14 cellular contexts compared by ENCODE assay signal in the genomic region with DNA sequence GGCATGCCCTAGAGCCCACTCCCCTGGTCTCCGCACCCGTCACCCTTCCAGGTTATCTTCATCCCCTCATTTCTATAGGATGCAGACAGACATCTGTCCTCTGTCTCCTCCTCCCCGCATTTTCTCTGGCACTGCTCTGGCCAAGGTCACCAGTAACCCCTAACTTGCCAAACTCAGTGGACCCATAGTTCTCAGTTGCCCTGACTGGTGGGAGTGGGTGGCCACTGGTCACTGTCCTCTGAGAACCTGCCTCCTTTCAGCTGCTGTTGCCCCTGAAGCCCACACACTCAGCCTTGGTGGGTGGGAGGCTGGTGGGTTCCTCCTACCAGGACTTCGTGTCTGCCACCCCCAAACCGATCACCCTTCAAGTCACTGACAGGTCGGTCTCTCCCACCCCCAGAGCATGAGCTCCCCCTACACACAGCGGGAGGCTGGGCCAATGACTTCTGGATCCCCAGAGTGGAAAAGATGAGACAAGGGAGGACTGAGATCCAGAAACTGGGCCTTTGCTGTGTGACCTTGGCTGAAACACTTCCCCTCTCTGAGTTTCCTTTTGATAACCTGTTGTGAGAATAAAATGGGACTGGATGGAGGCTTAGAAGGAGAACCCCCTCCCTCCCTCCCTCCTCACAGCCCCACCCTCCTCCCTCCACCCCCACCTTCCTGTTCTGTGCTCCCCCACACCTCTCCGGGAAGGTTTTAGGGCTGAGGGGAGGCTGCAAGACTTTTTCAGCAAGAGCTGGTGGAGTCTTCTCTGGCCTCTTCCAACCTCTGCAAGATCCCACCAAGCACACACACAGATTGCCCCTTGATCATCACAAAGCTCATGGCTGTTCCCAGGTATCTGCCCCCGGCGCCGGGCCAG. TPM values are rescaled to one million over a fixed set of nuclear protein-coding genes. Genes with fewer than 3 reads are reported as not detected.
DNase-seq lines count a peak whose midpoint lies in the region; ATAC-seq and TF ChIP-seq lines count a peak whose summit lies in the region.
"Had no signal": no experiment of that assay in that cellular context is flagged by ENCODE, and none has a peak within 500 bp of the region (broad histone marks: within the 10 kb centered on the region; RNA-seq: fewer than 3 reads in every experiment).

No MANE protein-coding gene starts in this region.

- no peak overlapping the region for H3K4me3 Mint-ChIP-seq in activated CD4-positive, alpha-beta T cell treated with anti-CD3 and anti-CD28 coated beads, Interleukin-2, amount 10 ng/mL, durations not matched to agents 7 days and 5 days
- peak overlapping the region; percentile 25 for H3K4me3 Mint-ChIP-seq in activated CD8-positive, alpha-beta T cell treated with anti-CD3 and anti-CD28 coated beads for 36 hours

- H3K9me3 ChIP-seq in muscle layer of colon (ENCODE audit: low read length) (no peaks in the 10 kb centered on the region), thoracic aorta (no peaks in the 10 kb centered on the region), right atrium auricular region (no peaks in the 10 kb centered on the region)
- H3K9me3 ChIP-seq: A549 had no signal

- DNase-seq in activated CD4-positive, alpha-beta T cell treated with anti-CD3 and anti-CD28 coated beads, Interleukin-2, amount 10 ng/mL, durations not matched to agents 7 days and 5 days = no peak
- no peak for DNase-seq in activated CD4-positive, alpha-beta T cell treated with anti-CD3 and anti-CD28 coated beads, Interleukin-2, amount 50 U/mL, for 48 hours
- peak; percentile 67 for DNase-seq in activated CD8-positive, alpha-beta T cell treated with anti-CD3 and anti-CD28 coated beads for 36 hours
- DNase-seq in thoracic aorta (ENCODE audit: low spot score) (no peak), right atrium auricular region (ENCODE audit: low spot score) (no peak), kidney glomerular epithelial cell (lab: John Stamatoyannopoulos, UW) (no peak)
- DNase-seq: HCEC 1CT had no signal

- H3K4me3 ChIP-seq in muscle layer of colon (ENCODE audit: low read depth in 1 of 2, low read length in 2 of 2) (no peak overlapping the region), thoracic aorta (no peak overlapping the region), right atrium auricular region (no peak overlapping the region)
- H3K4me3 ChIP-seq: A549 had no signal

- POLR2A ChIA-PET in activated CD4-positive, alpha-beta T cell treated with anti-CD3 and anti-CD28 coated beads, Interleukin-2, amount 10 ng/mL, durations not matched to agents 7 days and 5 days (lab: Charles Lee) = no interaction called here
- POLR2A ChIA-PET in activated CD8-positive, alpha-beta T cell treated with anti-CD3 and anti-CD28 coated beads for 36 hours (lab: Charles Lee) = interaction anchor here (0.6 to 22.8 kb wide), 6 partner anchors 14 to 63 kb away, joined by 3 to 294 read pairs (median 4); partner anchors contain the start of genes PDLIM7 and PRR7

- peak overlapping the region; percentile 55 for H3K27ac ChIP-seq in muscle layer of colon (ENCODE audit: low read depth, low read length)
- H3K27ac ChIP-seq in thoracic aorta = peak overlapping the region; percentile 20 to 72
- H3K27ac ChIP-seq in right atrium auricular region = no peak overlapping the region
- H3K27ac ChIP-seq: epithelial cell of prostate had no signal

- H3K36me3 Mint-ChIP-seq in activated CD4-positive, alpha-beta T cell treated with anti-CD3 and anti-CD28 coated beads, Interleukin-2, amount 10 ng/mL, durations not matched to agents 7 days and 5 days (ENCODE audit: low read depth) = peaks cover 2% of the 10 kb centered on the region
- H3K36me3 Mint-ChIP-seq in activated CD8-positive, alpha-beta T cell treated with anti-CD3 and anti-CD28 coated beads for 36 hours (ENCODE audit: low read depth) = peaks cover 19% of the 10 kb centered on the region

- H3K27me3 ChIP-seq in muscle layer of colon (ENCODE audit: control insufficient read depth in 1 of 2, insufficient read depth in 2 of 2, low read length in 2 of 2) (no peaks in the 10 kb centered on the region), thoracic aorta (replicated peaks; ENCODE audit: insufficient read depth) (no peaks in the 10 kb centered on the region), right atrium auricular region (peaks cover 0 to 5% of the 10 kb centered on the region in 2 donors)

- ATAC-seq in activated CD8-positive, alpha-beta T cell treated with anti-CD3 and anti-CD28 coated beads for 36 hours = peak; percentile 8
- no peak for ATAC-seq in thoracic aorta (ENCODE audit: insufficient number of reproducible peaks, low FRiP score, low read depth)
- ATAC-seq in GM21619 (IDR thresholded peaks at IDR 0.05; ENCODE audit: unreplicated experiment) = no peak
- ATAC-seq: activated CD4-positive, CD25-positive, alpha-beta regulatory T cell treated with anti-CD3 and anti-CD28 coated beads, Interleukin-2, amount 50 U/mL, for 24 hours; left colon; SK-N-SH treated with all-trans-retinoic acid at 6 μM for 48 hours had no signal

- H3K27ac Mint-ChIP-seq in activated CD4-positive, alpha-beta T cell treated with anti-CD3 and anti-CD28 coated beads, Interleukin-2, amount 10 ng/mL, durations not matched to agents 7 days and 5 days = peak overlapping the region; percentile 58
- H3K27ac Mint-ChIP-seq in activated CD8-positive, alpha-beta T cell treated with anti-CD3 and anti-CD28 coated beads for 36 hours = peak overlapping the region; percentile 82

- CTCF ChIA-PET in activated CD4-positive, alpha-beta T cell treated with anti-CD3 and anti-CD28 coated beads, Interleukin-2, amount 10 ng/mL, durations not matched to agents 7 days and 5 days (lab: Charles Lee) = interaction anchor here (0.7 to 46.8 kb wide), 8 partner anchors 12 to 67 kb away, joined by 3 to 1643 read pairs (median 4); partner anchors contain the start of genes F12, GRK6, PFN3 and SLC34A1
- CTCF ChIA-PET in activated CD8-positive, alpha-beta T cell treated with anti-CD3 and anti-CD28 coated beads for 36 hours (lab: Charles Lee) = interaction anchor here (1.0 to 6.5 kb wide), 10 partner anchors 13 to 166 kb away, joined by 4 to 48 read pairs (median 8); no protein-coding TSS in a partner anchor

- H3K27me3 Mint-ChIP-seq in activated CD4-positive, alpha-beta T cell treated with anti-CD3 and anti-CD28 coated beads, Interleukin-2, amount 10 ng/mL, durations not matched to agents 7 days and 5 days = peaks cover 13% of the 10 kb centered on the region
- H3K27me3 Mint-ChIP-seq in activated CD8-positive, alpha-beta T cell treated with anti-CD3 and anti-CD28 coated beads for 36 hours = no peaks in the 10 kb centered on the region

- no peak overlapping the region for H3K9ac ChIP-seq in muscle layer of colon (ENCODE audit: low read length)

- H3K4me1 ChIP-seq in muscle layer of colon (ENCODE audit: insufficient read depth, low read length) (peaks cover 77% of the 10 kb centered on the region), thoracic aorta (ENCODE audit: control insufficient read depth in 1 of 2, low read depth in 2 of 2) (peaks cover 38 to 78% of the 10 kb centered on the region in 2 donors), right atrium auricular region (peaks cover 0 to 63% of the 10 kb centered on the region in 2 donors)

- H3K4me1 Mint-ChIP-seq in activated CD4-positive, alpha-beta T cell treated with anti-CD3 and anti-CD28 coated beads, Interleukin-2, amount 10 ng/mL, durations not matched to agents 7 days and 5 days = peaks cover 59% of the 10 kb centered on the region
- peaks cover 65% of the 10 kb centered on the region for H3K4me1 Mint-ChIP-seq in activated CD8-positive, alpha-beta T cell treated with anti-CD3 and anti-CD28 coated beads for 36 hours (ENCODE audit: low read depth)

- intact Hi-C loops in activated CD8-positive, alpha-beta T cell treated with anti-CD3 and anti-CD28 coated beads for 36 hours (cut with micrococcal nuclease) = no loop called here

- no peaks in the 10 kb centered on the region for H3K36me3 ChIP-seq in muscle layer of colon (ENCODE audit: insufficient read depth, low read length)
- no peaks in the 10 kb centered on the region for H3K36me3 ChIP-seq in thoracic aorta
- H3K36me3 ChIP-seq in right atrium auricular region = no peaks in the 10 kb centered on the region

- H3K9me3 Mint-ChIP-seq in activated CD4-positive, alpha-beta T cell treated with anti-CD3 and anti-CD28 coated beads, Interleukin-2, amount 10 ng/mL, durations not matched to agents 7 days and 5 days = no peaks in the 10 kb centered on the region
- H3K9me3 Mint-ChIP-seq in activated CD8-positive, alpha-beta T cell treated with anti-CD3 and anti-CD28 coated beads for 36 hours = no peaks in the 10 kb centered on the region

- TF ChIP-seq CTCF in activated CD8-positive, alpha-beta T cell treated with anti-CD3 and anti-CD28 coated beads for 36 hours (IDR thresholded peaks at IDR 0.05) = no peak
- no peak for TF ChIP-seq CTCF in thoracic aorta (IDR thresholded peaks at IDR 0.05)
- no peak for TF ChIP-seq CTCF in right atrium auricular region (IDR thresholded peaks at IDR 0.05)

RNA-seq across cellular contexts. Expression of gene DBN1, which starts 2.4 kb away (rescaled TPM):
- total RNA-seq in activated CD4-positive, alpha-beta T cell treated with anti-CD3 and anti-CD28 coated beads, Interleukin-2, amount 10 ng/mL, durations not matched to agents 7 days and 5 days = 1 to 10 TPM; 4.2 to 4.8 TPM
- 100 to 1,000 TPM; 101 to 105 TPM for total RNA-seq in activated CD8-positive, alpha-beta T cell treated with anti-CD3 and anti-CD28 coated beads for 36 hours
- total RNA-seq in thoracic aorta = 100 to 1,000 TPM in 1 of 2 donors, 10 to 100 TPM in 1; 91.2 to 132 TPM
- total RNA-seq in right atrium auricular region = 10 to 100 TPM; 25.0 to 47.2 TPM

RNA-seq across cellular contexts. Expression of gene PDLIM7, which starts 21.6 kb away (rescaled TPM):
- 10 to 100 TPM; 31.6 to 32.4 TPM for total RNA-seq in activated CD4-positive, alpha-beta T cell treated with anti-CD3 and anti-CD28 coated beads, Interleukin-2, amount 10 ng/mL, durations not matched to agents 7 days and 5 days
- total RNA-seq in activated CD8-positive, alpha-beta T cell treated with anti-CD3 and anti-CD28 coated beads for 36 hours = 10 to 100 TPM; 68.4 to 73.0 TPM
- 100 to 1,000 TPM; 626 to 891 TPM for total RNA-seq in thoracic aorta
- 10 to 100 TPM; 45.8 to 56.0 TPM for total RNA-seq in right atrium auricular region

RNA-seq across cellular contexts. Expression of gene PRR7, which starts 29.2 kb away (rescaled TPM):
- 1 to 10 TPM; 5.3 to 9.7 TPM for total RNA-seq in activated CD4-positive, alpha-beta T cell treated with anti-CD3 and anti-CD28 coated beads, Interleukin-2, amount 10 ng/mL, durations not matched to agents 7 days and 5 days
- 10 to 100 TPM; 32.6 to 36.4 TPM for total RNA-seq in activated CD8-positive, alpha-beta T cell treated with anti-CD3 and anti-CD28 coated beads for 36 hours
- total RNA-seq in thoracic aorta (10 to 100 TPM in 1 of 2 donors, 1 to 10 TPM in 1; 4.1 to 11.0 TPM), right atrium auricular region (1 to 10 TPM in 1 of 2 donors, under 1 TPM in 1; 0.90 to 1.1 TPM)

RNA-seq across cellular contexts. Expression of gene DOK3, which starts 33.8 kb away (rescaled TPM):
- total RNA-seq in activated CD4-positive, alpha-beta T cell treated with anti-CD3 and anti-CD28 coated beads, Interleukin-2, amount 10 ng/mL, durations not matched to agents 7 days and 5 days = 1 to 10 TPM; 2.9 to 3.9 TPM
- total RNA-seq in activated CD8-positive, alpha-beta T cell treated with anti-CD3 and anti-CD28 coated beads for 36 hours = 1 to 10 TPM; 7.4 to 8.0 TPM
- total RNA-seq in thoracic aorta (10 to 100 TPM; 20.5 to 35.6 TPM), right atrium auricular region (1 to 10 TPM; 1.6 to 2.6 TPM)

RNA-seq across cellular contexts. Expression of gene DDX41, which starts 41.0 kb away (rescaled TPM):
- 100 to 1,000 TPM; 106 to 118 TPM for total RNA-seq in activated CD4-positive, alpha-beta T cell treated with anti-CD3 and anti-CD28 coated beads, Interleukin-2, amount 10 ng/mL, durations not matched to agents 7 days and 5 days
- 100 to 1,000 TPM; 226 to 228 TPM for total RNA-seq in activated CD8-positive, alpha-beta T cell treated with anti-CD3 and anti-CD28 coated beads for 36 hours
- 100 to 1,000 TPM in 1 of 2 donors, 10 to 100 TPM in 1; 53.7 to 138 TPM for total RNA-seq in thoracic aorta
- 10 to 100 TPM; 40.9 to 45.5 TPM for total RNA-seq in right atrium auricular region

Comparison
In these comparisons a context has a peak if more than half of its experiments do, and no peak if none do; other contexts are left out.
1. H3K27ac ChIP-seq: peak in muscle layer of colon (single experiment) and thoracic aorta (2 of 2); none in right atrium auricular region (0 of 2).
2. RNA of gene DBN1, which starts 2.4 kb away (total RNA-seq): 91.2 to 132 TPM in thoracic aorta, 101 to 105 TPM in activated CD8-positive, alpha-beta T cell treated with anti-CD3 and anti-CD28 coated beads for 36 hours and 25.0 to 47.2 TPM in right atrium auricular region; 4.2 to 4.8 TPM in activated CD4-positive, alpha-beta T cell treated with anti-CD3 and anti-CD28 coated beads, Interleukin-2, amount 10 ng/mL, durations not matched to agents 7 days and 5 days; every median in the first group is over 4 times any median in the second.
3. RNA of gene PDLIM7, which starts 21.6 kb away (total RNA-seq): 626 to 891 TPM in thoracic aorta; 68.4 to 73.0 TPM in activated CD8-positive, alpha-beta T cell treated with anti-CD3 and anti-CD28 coated beads for 36 hours, 45.8 to 56.0 TPM in right atrium auricular region and 31.6 to 32.4 TPM in activated CD4-positive, alpha-beta T cell treated with anti-CD3 and anti-CD28 coated beads, Interleukin-2, amount 10 ng/mL, durations not matched to agents 7 days and 5 days; every median in the first group is over 4 times any median in the second.